In the genomic region with DNA sequence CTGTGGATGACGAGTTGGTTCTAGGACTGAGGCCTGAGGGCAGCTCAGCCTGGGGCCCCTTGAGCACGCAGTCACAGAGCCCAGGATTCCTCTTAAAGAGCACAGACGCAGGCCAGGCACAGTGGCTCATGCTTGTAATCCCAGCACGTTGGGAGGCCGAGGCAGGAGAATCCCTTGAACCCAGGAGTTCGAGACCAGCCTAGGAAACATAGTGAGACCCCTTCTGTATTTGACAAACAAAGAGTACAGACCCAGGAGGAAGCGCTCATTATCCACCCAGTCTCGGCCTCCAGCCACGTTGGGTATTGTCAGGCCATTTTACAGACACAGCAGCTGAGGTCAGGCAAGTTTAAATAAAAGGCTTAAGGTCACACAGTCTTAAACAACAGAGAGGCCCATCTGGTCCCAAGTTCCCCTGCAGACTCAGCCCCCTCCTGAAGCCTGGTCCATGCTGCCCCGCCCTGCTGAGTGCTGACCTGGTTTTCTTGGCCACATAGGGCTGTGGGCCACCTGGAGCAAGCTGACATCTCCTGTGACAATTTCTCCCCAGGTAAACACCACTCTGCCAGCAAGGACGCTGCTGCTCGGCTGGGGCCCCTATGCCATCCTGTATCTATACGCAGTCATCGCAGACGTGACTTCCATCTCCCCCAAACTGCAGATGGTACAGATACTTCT, we compare ENCODE assay signal across 28 cellular contexts. TPM values are rescaled to one million over a fixed set of nuclear protein-coding genes. Genes with fewer than 3 reads are reported as not detected.
DNase-seq lines count a peak whose midpoint lies in the region; ATAC-seq and TF ChIP-seq lines count a peak whose summit lies in the region.
"Had no signal": no experiment of that assay in that cellular context is flagged by ENCODE, and none has a peak within 500 bp of the region (broad histone marks: within the 10 kb centered on the region; RNA-seq: fewer than 3 reads in every experiment).

No MANE protein-coding gene starts in this region.

- no TSS peak for BruUV-seq in mammary epithelial cell (replicated peaks; lab: Mats Ljungman, UMichigan)
- BruUV-seq in MCF 10A (replicated peaks; lab: Mats Ljungman, UMichigan): no TSS peak
- no TSS peak for BruUV-seq in IMR-90 (replicated peaks; lab: Mats Ljungman, UMichigan)

- H3K27me3 ChIP-seq in mammary epithelial cell (ENCODE audit: insufficient read depth, low read length) (no peaks in the 10 kb centered on the region), IMR-90 (ENCODE audit: control insufficient read depth, insufficient read depth, low read length) (peaks cover 23% of the 10 kb centered on the region), vagina (no peaks in the 10 kb centered on the region), mesendoderm (ENCODE audit: insufficient read depth, low read length, poor library complexity) (no peaks in the 10 kb centered on the region), colonic mucosa (no peaks in the 10 kb centered on the region)
- H3K27me3 ChIP-seq: SJSA1, testis, uterus had no signal

- no peak for ATAC-seq in IMR-90 (ENCODE audit: low read depth)
- ATAC-seq in HG02798 (IDR thresholded peaks at IDR 0.05; ENCODE audit: poor library complexity, unreplicated experiment): no peak

- H3K36me3 ChIP-seq in mammary epithelial cell (ENCODE audit: insufficient read depth, low read length): no peaks in the 10 kb centered on the region
- no peaks in the 10 kb centered on the region for H3K36me3 ChIP-seq in IMR-90 (ENCODE audit: control insufficient read depth, insufficient read depth, low read length)
- H3K36me3 ChIP-seq in vagina: no peaks in the 10 kb centered on the region
- H3K36me3 ChIP-seq in mesendoderm (ENCODE audit: control insufficient read depth, insufficient read depth, low read length): no peaks in the 10 kb centered on the region
- H3K36me3 ChIP-seq in colonic mucosa: no peaks in the 10 kb centered on the region
- H3K36me3 ChIP-seq: gastroesophageal sphincter, left lung, SJSA1, uterus had no signal

- H3K79me1 ChIP-seq in IMR-90 (ENCODE audit: low read depth in 1 of 2, low read length in 2 of 2): no peaks in the 10 kb centered on the region
- no peaks in the 10 kb centered on the region for H3K79me1 ChIP-seq in mesendoderm (ENCODE audit: low read length)

- H4K20me1 ChIP-seq in mammary epithelial cell (ENCODE audit: insufficient read depth, low read length) (no peaks in the 10 kb centered on the region), IMR-90 (ENCODE audit: insufficient read depth, low read length) (no peaks in the 10 kb centered on the region)

- H3K27ac ChIP-seq in mammary epithelial cell (ENCODE audit: insufficient read depth, low read depth, low read length) (no peak overlapping the region), IMR-90 (ENCODE audit: insufficient read depth, low read length) (no peak overlapping the region), vagina (no peak overlapping the region), mesendoderm (ENCODE audit: low read depth, low read length) (no peak overlapping the region), colonic mucosa (no peak overlapping the region)
- H3K27ac ChIP-seq: gastroesophageal sphincter, left lung, SJSA1, testis, uterus had no signal

- no peak overlapping the region for H2AK5ac ChIP-seq in IMR-90 (ENCODE audit: low read depth, low read length)
- no peak overlapping the region for H2AK5ac ChIP-seq in mesendoderm (ENCODE audit: low read length)

- H4K5ac ChIP-seq in IMR-90 (ENCODE audit: low read depth, low read length) (no peak overlapping the region), mesendoderm (ENCODE audit: low read length) (no peak overlapping the region)

- WGBS in mammary epithelial cell (ENCODE audit: low coverage, missing lambda C conversion rate): 83% methylated on average over 13 of the region's 15 CpGs
- 84% methylated on average over 10 of the region's 15 CpGs; no CpG with 5 or more reads in 1 of the 2 experiments for WGBS in IMR-90 (ENCODE audit: extremely low coverage in 2 of 2, insufficient read length in 1 of 2), 2 experiments
- WGBS in mesendoderm (ENCODE audit: extremely low coverage, insufficient coverage, low lambda C conversion rate): no CpG with 5 or more reads among the region's 15 CpGs

- no peak overlapping the region for H3K9ac ChIP-seq in mammary epithelial cell (ENCODE audit: insufficient read depth, low read length)
- H3K9ac ChIP-seq in IMR-90 (ENCODE audit: low read depth, low read length): no peak overlapping the region
- H3K9ac ChIP-seq in mesendoderm (ENCODE audit: low read length): no peak overlapping the region
- no peak overlapping the region for H3K9ac ChIP-seq in colonic mucosa (ENCODE audit: low read depth in 2 of 2, low read length in 2 of 2)

- no peak for TF ChIP-seq RAD21 in IMR-90 (IDR thresholded peaks at IDR 0.05; ENCODE audit: low read length)

- H2BK120ac ChIP-seq in IMR-90 (ENCODE audit: low read depth, low read length) (no peak overlapping the region), mesendoderm (ENCODE audit: low read depth, low read length) (no peak overlapping the region)

- no peaks in the 10 kb centered on the region for H3K4me1 ChIP-seq in mammary epithelial cell (ENCODE audit: insufficient read depth, low read length)
- no peaks in the 10 kb centered on the region for H3K4me1 ChIP-seq in IMR-90 (ENCODE audit: control insufficient read depth, insufficient read depth, low read length)
- no peaks in the 10 kb centered on the region for H3K4me1 ChIP-seq in vagina
- H3K4me1 ChIP-seq in mesendoderm (ENCODE audit: control insufficient read depth, low read depth, low read length): no peaks in the 10 kb centered on the region
- no peaks in the 10 kb centered on the region for H3K4me1 ChIP-seq in colonic mucosa
- H3K4me1 ChIP-seq: left lung, SJSA1, testis, uterus had no signal

- H3K79me2 ChIP-seq in mammary epithelial cell (ENCODE audit: insufficient read depth, low read length): no peaks in the 10 kb centered on the region
- no peaks in the 10 kb centered on the region for H3K79me2 ChIP-seq in mesendoderm (ENCODE audit: control insufficient read depth, insufficient read depth, low read length)

- H3K18ac ChIP-seq in IMR-90 (ENCODE audit: low read depth, low read length) (no peak overlapping the region), mesendoderm (ENCODE audit: low read length) (no peak overlapping the region)

- H4K91ac ChIP-seq in IMR-90 (ENCODE audit: insufficient read depth, low read depth, low read length): no peak overlapping the region

- H3K27ac Mint-ChIP-seq in MCF 10A (ENCODE audit: low read depth, unreplicated experiment): no peak overlapping the region
- H3K27ac Mint-ChIP-seq in chondrocyte (ENCODE audit: unreplicated experiment): no peak overlapping the region
- H3K27ac Mint-ChIP-seq: activated B cell treated with CpG ODN at 0.5 μM for 24 hours; activated naive CD8-positive, alpha-beta T cell; dendritic cell treated with granulocyte-macrophage colony-stimulating factor and Interleukin-4, amounts not matched to agents 40 ng/mL and 50 ng/mL, for 4 days; immature natural killer cell; naive B cell had no signal

- no peak for TF ChIP-seq CTCF in mammary epithelial cell (conservative IDR thresholded peaks at IDR 0.05 in 1 of 2, IDR thresholded peaks at IDR 0.05 in 1 of 2; ENCODE audit: extremely low read depth in 1 of 2, insufficient read depth in 1 of 2, low read depth in 1 of 2, low read length in 2 of 2)
- no peak for TF ChIP-seq CTCF in MCF 10A (IDR thresholded peaks at IDR 0.05; ENCODE audit: unreplicated experiment)
- no peak for TF ChIP-seq CTCF in IMR-90 (conservative IDR thresholded peaks at IDR 0.05; ENCODE audit: low read depth, low read length)
- TF ChIP-seq CTCF in chondrocyte (IDR thresholded peaks at IDR 0.05): peak; percentile 8
- TF ChIP-seq CTCF in vagina (IDR thresholded peaks at IDR 0.05): no peak
- no peak for TF ChIP-seq CTCF in colonic mucosa (IDR thresholded peaks at IDR 0.05)

- dilution Hi-C loops in mammary epithelial cell (cut with HindIII; ENCODE audit: low sequenced_read_pairs) (no loop called here), IMR-90 (cut with HindIII; ENCODE audit: low sequenced_read_pairs, unreplicated experiment) (no loop called here)

- TF ChIP-seq POLR2A in IMR-90 (IDR thresholded peaks at IDR 0.05; ENCODE audit: low read depth, low read length) (no peak), vagina (IDR thresholded peaks at IDR 0.05) (no peak)

- DNase-seq in mammary epithelial cell: no peak
- no peak for DNase-seq in MCF 10A (ENCODE audit: unreplicated experiment)
- DNase-seq in IMR-90: no peak
- no peak for DNase-seq in chondrocyte (ENCODE audit: low spot score)
- peak; percentile 52 to 67 for DNase-seq in vagina (ENCODE audit: extremely low spot score in 2 of 2)
- DNase-seq in mesendoderm: no peak
- DNase-seq in colonic mucosa: no peak
- DNase-seq: activated B cell treated with CpG ODN at 0.5 μM for 24 hours; activated effector memory CD4-positive, alpha-beta T cell treated with Interleukin-2 at 50 U/mL for 16 hours; COR-L47; GOT3; naive B cell; NCI-H1105; NCI-H1930 had no signal

- H3K56ac ChIP-seq in IMR-90 (ENCODE audit: extremely low read depth, insufficient read depth, low read length) (no peak overlapping the region), mesendoderm (ENCODE audit: low read length) (no peak overlapping the region)

- H3K23ac ChIP-seq in IMR-90 (ENCODE audit: low read depth, low read length) (no peak overlapping the region), mesendoderm (ENCODE audit: low read length) (no peak overlapping the region)

- H3K27me3 Mint-ChIP-seq in MCF 10A (ENCODE audit: insufficient read depth, unreplicated experiment): peaks cover 13% of the 10 kb centered on the region
- H3K27me3 Mint-ChIP-seq in chondrocyte (ENCODE audit: low read depth): peaks cover 19% of the 10 kb centered on the region

- H3K36me3 Mint-ChIP-seq in MCF 10A (ENCODE audit: insufficient read depth, unreplicated experiment) (no peaks in the 10 kb centered on the region), chondrocyte (ENCODE audit: low read depth) (no peaks in the 10 kb centered on the region)
- H3K36me3 Mint-ChIP-seq: activated naive CD8-positive, alpha-beta T cell; immature natural killer cell had no signal

- H2BK5ac ChIP-seq in IMR-90 (ENCODE audit: low read depth, low read length, poor library complexity, severe bottlenecking) (no peak overlapping the region), mesendoderm (ENCODE audit: low read length) (no peak overlapping the region)

- H2AFZ ChIP-seq in mammary epithelial cell (ENCODE audit: low read depth, low read length) (peak overlapping the region; percentile 18), IMR-90 (replicated peaks; ENCODE audit: low read length, poor library complexity) (peak overlapping the region; percentile 82)

- H3K14ac ChIP-seq in IMR-90 (replicated peaks; ENCODE audit: low read depth, low read length): no peak overlapping the region

- H3K4me3 ChIP-seq in mammary epithelial cell (replicated peaks in 1 of 3; ENCODE audit: insufficient read depth in 1 of 3, low read depth in 2 of 3, low read length in 3 of 3) (no peak overlapping the region), IMR-90 (ENCODE audit: insufficient read depth, low read depth, low read length) (no peak overlapping the region), vagina (no peak overlapping the region), mesendoderm (ENCODE audit: low read length) (no peak overlapping the region), colonic mucosa (no peak overlapping the region)
- H3K4me3 ChIP-seq: gastroesophageal sphincter, left lung, SJSA1, uterus had no signal

- H3K9me3 Mint-ChIP-seq in MCF 10A (ENCODE audit: unreplicated experiment) (no peaks in the 10 kb centered on the region), chondrocyte (ENCODE audit: low read depth) (no peaks in the 10 kb centered on the region)
- H3K9me3 Mint-ChIP-seq: activated B cell treated with CpG ODN at 0.5 μM for 24 hours; dendritic cell treated with granulocyte-macrophage colony-stimulating factor and Interleukin-4, amounts not matched to agents 40 ng/mL and 50 ng/mL, for 4 days; immature natural killer cell; naive B cell had no signal

- in situ Hi-C loops in mammary epithelial cell (cut with MboI; ENCODE audit: low sequenced_read_pairs in 2 of 2) (no loop called here), IMR-90 (cut with MboI; ENCODE audit: low sequenced_read_pairs) (no loop called here)

- H3K4me3 Mint-ChIP-seq in MCF 10A (ENCODE audit: unreplicated experiment) (no peak overlapping the region), chondrocyte (ENCODE audit: unreplicated experiment) (no peak overlapping the region)
- H3K4me3 Mint-ChIP-seq: activated B cell treated with CpG ODN at 0.5 μM for 24 hours; dendritic cell treated with granulocyte-macrophage colony-stimulating factor and Interleukin-4, amounts not matched to agents 40 ng/mL and 50 ng/mL, for 4 days had no signal

- H3K9me3 ChIP-seq in mammary epithelial cell (replicated peaks; ENCODE audit: insufficient read depth, low read length) (no peaks in the 10 kb centered on the region), IMR-90 (ENCODE audit: control insufficient read depth, insufficient read depth, low read length) (no peaks in the 10 kb centered on the region), vagina (no peaks in the 10 kb centered on the region), colonic mucosa (no peaks in the 10 kb centered on the region)
- H3K9me3 ChIP-seq: gastroesophageal sphincter, left lung, SJSA1, testis, uterus had no signal

- H3K4me1 Mint-ChIP-seq in MCF 10A (ENCODE audit: insufficient read depth, unreplicated experiment) (no peaks in the 10 kb centered on the region), chondrocyte (ENCODE audit: low read depth) (peaks cover 4% of the 10 kb centered on the region)
- H3K4me1 Mint-ChIP-seq: naive B cell had no signal

- no peaks in the 10 kb centered on the region; the same call in 1 of the 2 replicates for H3K9me1 ChIP-seq in IMR-90 (ENCODE audit: insufficient read depth, low read length)

- POLR2A ChIA-PET in MCF 10A (lab: Yijun Ruan, JAX) (no interaction called here), IMR-90 (lab: Charles Lee; ENCODE audit: unreplicated experiment) (no interaction called here)

- CTCF ChIA-PET in mammary epithelial cell (lab: Charles Lee; ENCODE audit: low non-redundant PET): no interaction called here
- CTCF ChIA-PET in MCF 10A (lab: Yijun Ruan, JAX): interaction anchor here (0.6 to 1.7 kb wide), 4 partner anchors 8 to 283 kb away, joined by 3 to 4 read pairs (median 3); no protein-coding TSS in a partner anchor
- CTCF ChIA-PET in IMR-90 (lab: Yijun Ruan, JAX): interaction anchor here (0.7 to 1.3 kb wide), 6 partner anchors 10 to 336 kb away, joined by 3 to 7 read pairs (median 3); no protein-coding TSS in a partner anchor

- intact Hi-C loops in mammary epithelial cell (cut with micrococcal nuclease) (no loop called here), MCF 10A (cut with micrococcal nuclease) (no loop called here), IMR-90 (cut with micrococcal nuclease) (loop anchor here (10.0 kb wide), 1 partner anchor 113 kb away; no protein-coding TSS in a partner anchor), vagina (cut with DNase I) (no loop called here), colonic mucosa (cut with DNase I) (no loop called here)

- H2BK20ac ChIP-seq in IMR-90 (ENCODE audit: low read depth, low read length): no peak overlapping the region

- no peak overlapping the region for H2BK15ac ChIP-seq in IMR-90 (ENCODE audit: low read depth, low read length)
- no peak overlapping the region for H2BK15ac ChIP-seq in mesendoderm (replicated peaks; ENCODE audit: low read depth)

- H4K8ac ChIP-seq in IMR-90 (ENCODE audit: low read depth in 2 of 2, low read length in 2 of 2) (no peak overlapping the region), mesendoderm (ENCODE audit: low read depth, low read length) (no peak overlapping the region)

- no peak overlapping the region for H2AK9ac ChIP-seq in IMR-90 (replicated peaks; ENCODE audit: low read depth, low read length, poor library complexity)

- H3K4ac ChIP-seq in IMR-90 (ENCODE audit: low read depth, low read length) (no peak overlapping the region), mesendoderm (ENCODE audit: low read depth, low read length) (no peak overlapping the region)

- no peak overlapping the region for H3K4me2 ChIP-seq in mammary epithelial cell (ENCODE audit: insufficient read depth, low read depth, low read length)
- no peak overlapping the region; the same call in 1 of the 2 replicates for H3K4me2 ChIP-seq in IMR-90 (ENCODE audit: low read depth, low read length)
- no peak overlapping the region for H3K4me2 ChIP-seq in mesendoderm (ENCODE audit: low read length)

RNA-seq across cellular contexts. Expression of gene RGR, which starts 12.6 kb away (rescaled TPM):
- not detected for total RNA-seq in mammary epithelial cell
- polyA plus RNA-seq in mammary epithelial cell: not detected
- not detected for polyA minus RNA-seq in mammary epithelial cell
- total RNA-seq in MCF 10A (2022): not detected in 2 replicates
- not detected in 2 replicates for total RNA-seq in IMR-90 (2012; rRNA removed)
- polyA plus RNA-seq in IMR-90 (2012; rRNA removed): not detected in 2 replicates
- polyA plus RNA-seq in IMR-90 (2012; cell fraction: cytosol; rRNA removed): not detected in 2 replicates
- not detected in 2 replicates for polyA plus RNA-seq in IMR-90 (2012; cell fraction: nucleus; rRNA removed; ENCODE audit: low replicate concordance)
- total RNA-seq in chondrocyte: not detected in 3 replicates
- total RNA-seq in vagina: not detected
- not detected for polyA plus RNA-seq in mesendoderm (2013, experiment 1 of 2)
- not detected for polyA plus RNA-seq in mesendoderm (2013, experiment 2 of 2)
- total RNA-seq in colonic mucosa: not detected
- total RNA-seq: activated B cell treated with CpG ODN at 0.5 μM for 24 hours, left lung, M059J, mesenteric fat pad, pulmonary artery endothelial cell, SJSA1, uterus had no signal
- polyA plus RNA-seq: BJ, immature natural killer cell had no signal

RNA-seq across cellular contexts. Expression of gene LRIT1, which starts 16.1 kb away (rescaled TPM):
- total RNA-seq in mammary epithelial cell: not detected
- polyA plus RNA-seq in mammary epithelial cell: not detected
- polyA minus RNA-seq in mammary epithelial cell: not detected
- not detected in 2 replicates for total RNA-seq in MCF 10A (2022)
- total RNA-seq in IMR-90 (2012; rRNA removed): not detected in 2 replicates
- not detected in 2 replicates for polyA plus RNA-seq in IMR-90 (2012; rRNA removed)
- polyA plus RNA-seq in IMR-90 (2012; cell fraction: cytosol; rRNA removed): not detected in 2 replicates
- not detected in 2 replicates for polyA plus RNA-seq in IMR-90 (2012; cell fraction: nucleus; rRNA removed; ENCODE audit: low replicate concordance)
- total RNA-seq in chondrocyte: not detected in 3 replicates
- not detected for total RNA-seq in vagina
- polyA plus RNA-seq in mesendoderm (2013, experiment 1 of 2): not detected
- not detected for polyA plus RNA-seq in mesendoderm (2013, experiment 2 of 2)
- total RNA-seq in colonic mucosa: not detected
- total RNA-seq: activated B cell treated with CpG ODN at 0.5 μM for 24 hours, left lung, M059J, mesenteric fat pad, pulmonary artery endothelial cell, SJSA1, skeletal muscle tissue, uterus had no signal
- polyA plus RNA-seq: BJ, immature natural killer cell had no signal

RNA-seq across cellular contexts. Expression of gene LRIT2, which starts 32.1 kb away (rescaled TPM):
- total RNA-seq in mammary epithelial cell (not detected), MCF 10A (2022) (not detected in 2 replicates), IMR-90 (2012; rRNA removed) (not detected in 2 replicates), chondrocyte (not detected in 3 replicates), vagina (not detected), colonic mucosa (not detected)
- polyA plus RNA-seq in mammary epithelial cell (not detected), IMR-90 (2012; rRNA removed) (not detected in 2 replicates)
- not detected for polyA minus RNA-seq in mammary epithelial cell
- not detected in 2 replicates for polyA plus RNA-seq in IMR-90 (2012; cell fraction: cytosol; rRNA removed)
- not detected in 2 replicates for polyA plus RNA-seq in IMR-90 (2012; cell fraction: nucleus; rRNA removed; ENCODE audit: low replicate concordance)
- polyA plus RNA-seq in mesendoderm (2013, experiment 1 of 2): not detected
- polyA plus RNA-seq in mesendoderm (2013, experiment 2 of 2): not detected
- total RNA-seq: activated B cell treated with CpG ODN at 0.5 μM for 24 hours, gastroesophageal sphincter, left lung, M059J, mesenteric fat pad, pulmonary artery endothelial cell, SJSA1, skeletal muscle tissue, uterus had no signal
- polyA plus RNA-seq: BJ, immature natural killer cell had no signal

Comparison
In these comparisons a context has a peak if more than half of its experiments do, and no peak if none do; other contexts are left out.
1. DNase-seq: peak in vagina (2 of 2); none in mammary epithelial cell (single experiment), MCF 10A (single experiment), IMR-90 (single experiment), chondrocyte (single experiment), mesendoderm (single experiment) and colonic mucosa (single experiment).